Comparison of ENCODE assay signal across 8 cellular contexts in the genomic region with DNA sequence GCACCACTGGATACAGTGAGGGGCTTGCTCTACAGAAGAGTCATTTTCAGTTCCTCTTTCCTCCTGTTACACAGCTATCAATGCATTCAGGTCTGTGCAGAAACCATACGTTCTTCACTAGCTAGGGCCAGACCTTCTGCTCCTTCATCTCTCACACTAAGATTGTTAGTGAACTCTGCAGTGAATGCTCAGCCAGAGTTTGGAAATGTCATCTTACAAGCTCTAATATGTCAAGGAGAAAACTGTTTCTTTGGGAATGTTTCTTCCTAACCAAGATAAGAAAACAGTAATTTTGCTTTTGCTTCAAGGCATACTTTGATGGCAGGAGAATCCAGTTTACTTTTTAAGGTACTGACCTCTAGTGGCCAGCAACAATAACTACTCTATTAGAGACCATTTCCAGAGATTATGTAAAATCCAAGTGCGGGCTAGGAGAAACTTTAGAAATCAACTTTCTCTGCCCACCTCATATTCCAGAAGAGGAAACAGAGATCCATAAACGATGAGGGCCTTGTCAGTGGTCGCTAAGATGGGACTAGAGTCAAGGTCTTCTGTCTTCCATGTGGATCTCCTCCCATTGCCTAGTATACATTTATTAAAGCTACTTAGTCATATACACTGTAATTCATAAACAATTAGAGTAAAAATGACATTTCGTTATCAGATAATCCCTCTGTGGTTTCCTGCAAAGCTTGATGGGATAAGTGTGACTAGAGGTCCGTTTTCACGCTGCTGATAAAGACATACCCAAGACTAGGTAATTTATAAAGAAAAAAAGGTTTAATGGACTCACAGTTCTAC. TPM values are rescaled to one million over a fixed set of nuclear protein-coding genes. Genes with fewer than 3 reads are reported as not detected.
DNase-seq lines count a peak whose midpoint lies in the region; ATAC-seq, FAIRE-seq and TF ChIP-seq lines count a peak whose summit lies in the region.

No MANE protein-coding gene starts in this region.

- no peak overlapping the region for H3K4me3 ChIP-seq in CD4-positive, alpha-beta memory T cell (ENCODE audit: low read length in 2 of 2)
- no peak overlapping the region for H3K4me3 ChIP-seq in bronchial epithelial cell (ENCODE audit: low read depth, low read length)
- no peak overlapping the region for H3K4me3 ChIP-seq in urinary bladder (ENCODE audit: low read depth, low read length)

- no peaks in the 10 kb centered on the region for H3K4me1 ChIP-seq in CD4-positive, alpha-beta memory T cell (ENCODE audit: insufficient read depth, low read length)
- H3K4me1 ChIP-seq in urinary bladder (ENCODE audit: insufficient read depth): no peaks in the 10 kb centered on the region

- ATAC-seq in GM18873 (IDR thresholded peaks at IDR 0.05; ENCODE audit: low FRiP score, unreplicated experiment): peak; percentile 90
- peak; percentile 90 for ATAC-seq in HG03045 (IDR thresholded peaks at IDR 0.05; ENCODE audit: unreplicated experiment)
- ATAC-seq in left lobe of liver: peak; percentile 80

- no peak overlapping the region for H3K4me3 Mint-ChIP-seq in CD4-positive, alpha-beta memory T cell
- no peak overlapping the region for H3K4me3 Mint-ChIP-seq in activated CD4-positive, alpha-beta memory T cell treated with anti-CD3 and anti-CD28 coated beads for 36 hours

- no peak overlapping the region for H3K27ac Mint-ChIP-seq in CD4-positive, alpha-beta memory T cell
- H3K27ac Mint-ChIP-seq in activated CD4-positive, alpha-beta memory T cell treated with anti-CD3 and anti-CD28 coated beads for 36 hours: no peak overlapping the region

- no peaks in the 10 kb centered on the region for H3K27me3 Mint-ChIP-seq in CD4-positive, alpha-beta memory T cell
- peaks cover 3% of the 10 kb centered on the region for H3K27me3 Mint-ChIP-seq in activated CD4-positive, alpha-beta memory T cell treated with anti-CD3 and anti-CD28 coated beads for 36 hours

- intact Hi-C loops in CD4-positive, alpha-beta memory T cell (cut with micrococcal nuclease): loop anchor here (1.0 to 5.0 kb wide), 4 partner anchors 60 to 1801 kb away; no protein-coding TSS in a partner anchor
- intact Hi-C loops in activated CD4-positive, alpha-beta memory T cell treated with anti-CD3 and anti-CD28 coated beads for 36 hours (cut with micrococcal nuclease): loop anchor here (1.0 to 5.0 kb wide), 4 partner anchors 61 to 1805 kb away; no protein-coding TSS in a partner anchor

- H3K9me3 ChIP-seq in CD4-positive, alpha-beta memory T cell (ENCODE audit: control insufficient read depth in 1 of 2, low read length in 2 of 2): no peaks in the 10 kb centered on the region

- POLR2A ChIA-PET in CD4-positive, alpha-beta memory T cell (lab: Charles Lee; ENCODE audit: partially characterized antibody): interaction anchor here (1.6 kb wide), 1 partner anchor 225 kb away, joined by 5 read pairs; no protein-coding TSS in a partner anchor
- POLR2A ChIA-PET in activated CD4-positive, alpha-beta memory T cell treated with anti-CD3 and anti-CD28 coated beads for 36 hours (lab: Charles Lee): no interaction called here

- H3K4me1 Mint-ChIP-seq in CD4-positive, alpha-beta memory T cell: peaks cover 0 to 2% (median 0%) of the 10 kb centered on the region in 4 donors
- H3K4me1 Mint-ChIP-seq in activated CD4-positive, alpha-beta memory T cell treated with anti-CD3 and anti-CD28 coated beads for 36 hours (ENCODE audit: low read depth): no peaks in the 10 kb centered on the region

- CTCF ChIA-PET in CD4-positive, alpha-beta memory T cell (lab: Charles Lee; ENCODE audit: partially characterized antibody): interaction anchor here (0.6 to 5.3 kb wide), 34 partner anchors 9 to 1801 kb away, joined by 3 to 81 read pairs (median 4); partner anchors contain the start of gene CC2D2A
- CTCF ChIA-PET in activated CD4-positive, alpha-beta memory T cell treated with anti-CD3 and anti-CD28 coated beads for 36 hours (lab: Charles Lee): interaction anchor here (0.6 to 4.4 kb wide), 33 partner anchors 12 to 1809 kb away, joined by 3 to 50 read pairs (median 4); partner anchors contain the start of genes CC2D2A and FAM200B

- DNase-seq in CD4-positive, alpha-beta memory T cell: peak in 4 of 5 donors; percentile 38 to 42 (median 40)
- peak; percentile 47 for DNase-seq in NCI-H69 (lab: John Stamatoyannopoulos, UW)
- DNase-seq in bronchial epithelial cell (ENCODE audit: low read depth): peak; percentile 58
- DNase-seq in left lobe of liver (ENCODE audit: low spot score): no peak
- DNase-seq in activated CD4-positive, alpha-beta memory T cell treated with anti-CD3 and anti-CD28 coated beads for 36 hours: no peak

- H3K9me3 Mint-ChIP-seq in CD4-positive, alpha-beta memory T cell: no peaks in the 10 kb centered on the region
- no peaks in the 10 kb centered on the region for H3K9me3 Mint-ChIP-seq in activated CD4-positive, alpha-beta memory T cell treated with anti-CD3 and anti-CD28 coated beads for 36 hours

- peak; percentile 54 for TF ChIP-seq CTCF in bronchial epithelial cell (IDR thresholded peaks at IDR 0.05; ENCODE audit: insufficient read depth, low read length, severe bottlenecking)

- H3K27ac ChIP-seq in CD4-positive, alpha-beta memory T cell (ENCODE audit: low read depth, low read length): no peak overlapping the region
- H3K27ac ChIP-seq in urinary bladder (ENCODE audit: low read depth): peak overlapping the region; percentile 68

- no peaks in the 10 kb centered on the region for H3K36me3 ChIP-seq in CD4-positive, alpha-beta memory T cell (ENCODE audit: insufficient read depth, low read length)
- H3K36me3 ChIP-seq in bronchial epithelial cell (ENCODE audit: control insufficient read depth, insufficient read depth, low read length): no peaks in the 10 kb centered on the region
- no peaks in the 10 kb centered on the region for H3K36me3 ChIP-seq in urinary bladder (ENCODE audit: insufficient read depth)

- 16% methylated on average over 7 of the region's 7 CpGs for WGBS in urinary bladder

- no peaks in the 10 kb centered on the region for H3K36me3 Mint-ChIP-seq in CD4-positive, alpha-beta memory T cell
- H3K36me3 Mint-ChIP-seq in activated CD4-positive, alpha-beta memory T cell treated with anti-CD3 and anti-CD28 coated beads for 36 hours: no peaks in the 10 kb centered on the region

- no peak for FAIRE-seq in bronchial epithelial cell (lab: Jason Lieb, UNC)

- no peaks in the 10 kb centered on the region for H3K27me3 ChIP-seq in CD4-positive, alpha-beta memory T cell (ENCODE audit: insufficient read depth, low read length)
- peaks cover 2% of the 10 kb centered on the region for H3K27me3 ChIP-seq in bronchial epithelial cell (ENCODE audit: control insufficient read depth, insufficient read depth, low read length)

RNA-seq across cellular contexts. Expression of gene CC2D2A, which starts 12.1 kb away (rescaled TPM):
- total RNA-seq in CD4-positive, alpha-beta memory T cell: under 1 TPM in 1 of 2 experiments, not detected in 1; 0.22 TPM
- polyA plus RNA-seq in CD4-positive, alpha-beta memory T cell: under 1 TPM in 1 of 2 donors, not detected in 1; 0.20 TPM
- total RNA-seq in bronchial epithelial cell: 5.5 and 5.8 TPM in 2 replicates
- total RNA-seq in left lobe of liver: 2.4 TPM
- total RNA-seq in urinary bladder: 40.5 TPM
- polyA plus RNA-seq in urinary bladder: 25.6 TPM
- not detected for total RNA-seq in activated CD4-positive, alpha-beta memory T cell treated with anti-CD3 and anti-CD28 coated beads for 36 hours

RNA-seq across cellular contexts. Expression of gene C1QTNF7, which starts 29.8 kb away (rescaled TPM):
- not detected for total RNA-seq in CD4-positive, alpha-beta memory T cell
- polyA plus RNA-seq in CD4-positive, alpha-beta memory T cell: not detected
- total RNA-seq in bronchial epithelial cell (not detected in 2 replicates), left lobe of liver (0.45 TPM), urinary bladder (48.2 TPM)
- polyA plus RNA-seq in urinary bladder: 37.6 TPM
- total RNA-seq in activated CD4-positive, alpha-beta memory T cell treated with anti-CD3 and anti-CD28 coated beads for 36 hours: not detected

Comparison
In these comparisons a context has a peak if more than half of its experiments do, and no peak if none do; other contexts are left out.
1. DNase-seq: peak in CD4-positive, alpha-beta memory T cell (4 of 5), NCI-H69 (single experiment) and bronchial epithelial cell (single experiment); none in left lobe of liver (single experiment) and activated CD4-positive, alpha-beta memory T cell treated with anti-CD3 and anti-CD28 coated beads for 36 hours (single experiment).
2. RNA of gene C1QTNF7, which starts 29.8 kb away (total RNA-seq): 48.2 TPM in urinary bladder (single experiment); 0.45 TPM in left lobe of liver (single experiment), not detected in CD4-positive, alpha-beta memory T cell, not detected in bronchial epithelial cell and not detected in activated CD4-positive, alpha-beta memory T cell treated with anti-CD3 and anti-CD28 coated beads for 36 hours; every median in the first group is over 10 times any median in the second.
3. Peak in every context shown above with its lines, with median percentiles within 50 percentile points of each other: ATAC-seq.